ENCODE assay signal across 11 cellular contexts in genomic region chr6:156662025-156662445, GRCh38.
DNase-seq lines count a peak whose midpoint lies in the region; ATAC-seq and TF ChIP-seq lines count a peak whose summit lies in the region.
"Had no signal": no experiment of that assay in that cellular context is flagged by ENCODE, and none has a peak within 500 bp of the region (broad histone marks: within the 10 kb centered on the region; RNA-seq: fewer than 3 reads in every experiment).

No MANE protein-coding gene starts in this region.

- H3K4me3 ChIP-seq in AG09309 (ENCODE audit: control insufficient read depth, low read depth, low read length) (no peak overlapping the region), adipocyte (ENCODE audit: low read length) (peak overlapping the region; percentile 1), liver (ENCODE audit: low read depth in 1 of 3, low read length in 3 of 3) (no peak overlapping the region), ovary (no peak overlapping the region), dorsolateral prefrontal cortex (peak overlapping the region in 2 of 59 donors; percentile 19 to 23)
- H3K4me3 ChIP-seq: upper lobe of left lung had no signal

- H3K27ac ChIP-seq in liver (ENCODE audit: low read depth in 1 of 2, low read length in 2 of 2), result no peak overlapping the region
- no peak overlapping the region for H3K27ac ChIP-seq in ovary
- H3K27ac ChIP-seq in dorsolateral prefrontal cortex, result no peak overlapping the region
- H3K27ac ChIP-seq: upper lobe of left lung had no signal

- peaks cover 15% of the 10 kb centered on the region for H3K4me1 ChIP-seq in adipocyte (ENCODE audit: control insufficient read depth, insufficient read depth, low read length)
- H3K4me1 ChIP-seq in liver (ENCODE audit: control insufficient read depth in 4 of 4, insufficient read depth in 4 of 4, low read length in 3 of 4), result no peaks in the 10 kb centered on the region
- peaks cover 5% of the 10 kb centered on the region for H3K4me1 ChIP-seq in ovary (ENCODE audit: insufficient read depth)

- no peaks in the 10 kb centered on the region for H3K36me3 ChIP-seq in adipocyte (ENCODE audit: control insufficient read depth, insufficient read depth, low read length, severe bottlenecking)
- H3K36me3 ChIP-seq in liver (ENCODE audit: control insufficient read depth in 4 of 4, insufficient read depth in 3 of 4, low read depth in 1 of 4, low read length in 3 of 4), result no peaks in the 10 kb centered on the region
- no peaks in the 10 kb centered on the region for H3K36me3 ChIP-seq in ovary
- H3K36me3 ChIP-seq: upper lobe of left lung had no signal

- H3K27me3 ChIP-seq in adipocyte (replicated peaks; ENCODE audit: control insufficient read depth, insufficient read depth, low read length) (no peaks in the 10 kb centered on the region), liver (ENCODE audit: control insufficient read depth in 4 of 4, insufficient read depth in 4 of 4, low read length in 3 of 4) (no peaks in the 10 kb centered on the region), ovary (no peaks in the 10 kb centered on the region), dorsolateral prefrontal cortex (no peaks in the 10 kb centered on the region)
- H3K27me3 ChIP-seq: upper lobe of left lung had no signal

- TF ChIP-seq RAD21 in liver (IDR thresholded peaks at IDR 0.05), result peak; percentile 35 to 64

- TF ChIP-seq EP300 in ovary (IDR thresholded peaks at IDR 0.05), result no peak

- ATAC-seq in GM21515 (IDR thresholded peaks at IDR 0.05; ENCODE audit: unreplicated experiment) (peak; percentile 77), GM18868 (IDR thresholded peaks at IDR 0.05; ENCODE audit: unreplicated experiment) (no peak)

- intact Hi-C loops in ovary (cut with DNase I) (no loop called here), dorsolateral prefrontal cortex (cut with DNase I) (no loop called here)

- DNase-seq in AG09309 (ENCODE audit: low read depth) (peak; percentile 64), adipocyte (ENCODE audit: low read depth) (peak; percentile 33), ovary (no peak), dorsolateral prefrontal cortex (no peak)
- no peak for DNase-seq in activated CD8-positive, alpha-beta memory T cell treated with anti-CD3 and anti-CD28 coated beads for 24 hours
- DNase-seq: activated gamma-delta T cell treated with Interleukin-2 at 50 U/mL for 16 hours, NCI-H1436 had no signal

- 78% methylated on average over 17 of the region's 17 CpGs for WGBS in liver
- WGBS in ovary, 3 donors, result 84 to 88% (median 86%) methylated on average over 17 of the region's 17 CpGs

- H3K9me3 ChIP-seq in adipocyte (ENCODE audit: control insufficient read depth, low read length) (no peaks in the 10 kb centered on the region), liver (ENCODE audit: control insufficient read depth in 4 of 4, low read length in 3 of 4) (no peaks in the 10 kb centered on the region), ovary (no peaks in the 10 kb centered on the region)
- H3K9me3 ChIP-seq: upper lobe of left lung had no signal

- TF ChIP-seq POLR2A in ovary (IDR thresholded peaks at IDR 0.05), result no peak

- H3K9ac ChIP-seq in adipocyte (ENCODE audit: low read length) (no peak overlapping the region), liver (ENCODE audit: low read depth in 1 of 2, low read length in 2 of 2) (no peak overlapping the region)

- TF ChIP-seq CTCF in AG09309 (IDR thresholded peaks at IDR 0.05; ENCODE audit: control insufficient read depth, insufficient read depth, low read depth, low read length, missing control alignments) (peak; percentile 62), liver (IDR thresholded peaks at IDR 0.05; ENCODE audit: low read depth, low read length, missing input control) (peak; percentile 32), ovary (IDR thresholded peaks at IDR 0.05) (no peak), dorsolateral prefrontal cortex (IDR thresholded peaks at IDR 0.05 in 54 of 56, conservative IDR thresholded peaks at IDR 0.05 in 2 of 56; ENCODE audit: low read depth in 1 of 56, partially characterized antibody in 56 of 56) (peak in 12 of 56 donors; percentile 11 to 74 (median 64))

TF ChIP-seq in liver, 16 proteins besides CTCF, POLR2A, EP300 and RAD21:
- TF ChIP-seq HNF4G (IDR thresholded peaks at IDR 0.05), result no peak

Comparison
In these comparisons a context has a peak if more than half of its experiments do, and no peak if none do; other contexts are left out.
1. DNase-seq: peak in AG09309 (single experiment) and adipocyte (single experiment); none in activated CD8-positive, alpha-beta memory T cell treated with anti-CD3 and anti-CD28 coated beads for 24 hours (single experiment), ovary (0 of 5) and dorsolateral prefrontal cortex (0 of 10).
2. CTCF ChIP-seq: peak in AG09309 (single experiment) and liver (single experiment); none in ovary (0 of 3).